ENCODE assay signal across 9 cellular contexts in genomic region chr4:5979981-5980380, GRCh38. TPM values are rescaled to one million over a fixed set of nuclear protein-coding genes. Genes with fewer than 3 reads are reported as not detected.
DNase-seq lines count a peak whose midpoint lies in the region; ATAC-seq and TF ChIP-seq lines count a peak whose summit lies in the region.
"Had no signal": no experiment of that assay in that cellular context is flagged by ENCODE, and none has a peak within 500 bp of the region (broad histone marks: within the 10 kb centered on the region; RNA-seq: fewer than 3 reads in every experiment).

No MANE protein-coding gene starts in this region.

- H3K27ac ChIP-seq in thyroid gland: no peak overlapping the region
- H3K27ac ChIP-seq: epithelial cell of prostate had no signal

- ATAC-seq in HG03342 (IDR thresholded peaks at IDR 0.05; ENCODE audit: unreplicated experiment) (no peak), HG03280 (IDR thresholded peaks at IDR 0.05; ENCODE audit: unreplicated experiment) (no peak), GM21367 (IDR thresholded peaks at IDR 0.05; ENCODE audit: unreplicated experiment) (no peak)

- H3K36me3 ChIP-seq in thyroid gland: no peaks in the 10 kb centered on the region

- peak; percentile 29 for TF ChIP-seq CTCF in choroid plexus epithelial cell (conservative IDR thresholded peaks at IDR 0.05; ENCODE audit: low read depth, low read length)
- peak in 3 of 6 experiments; percentile 20 to 41 (median 38) for TF ChIP-seq CTCF in thyroid gland (IDR thresholded peaks at IDR 0.05)

- H3K27me3 ChIP-seq in thyroid gland: peaks cover 4% of the 10 kb centered on the region

- no peaks in the 10 kb centered on the region for H3K9me3 ChIP-seq in thyroid gland

- intact Hi-C loops in thyroid gland (cut with DNase I): no loop called here

- 21 to 28% methylated on average over 11 of the region's 11 CpGs for WGBS in thyroid gland, 2 donors

- TF ChIP-seq POLR2A in thyroid gland (IDR thresholded peaks at IDR 0.05): no peak

- peak; percentile 49 for DNase-seq in activated CD8-positive, alpha-beta memory T cell treated with anti-CD3 and anti-CD28 coated beads, Interleukin-2, amount 50 U/mL, for 48 hours
- DNase-seq in activated CD8-positive, alpha-beta memory T cell treated with anti-CD3 and anti-CD28 coated beads for 24 hours: no peak
- peak; percentile 74 for DNase-seq in NCI-H146 (lab: John Stamatoyannopoulos, UW)
- no peak for DNase-seq in choroid plexus epithelial cell (ENCODE audit: low read depth)
- peak; percentile 10 to 29 for DNase-seq in thyroid gland

- H3K4me1 ChIP-seq in thyroid gland: no peaks in the 10 kb centered on the region

- H3K4me3 ChIP-seq in choroid plexus epithelial cell (ENCODE audit: low read depth, low read length) (no peak overlapping the region), thyroid gland (replicated peaks in 1 of 3) (no peak overlapping the region)

RNA-seq across cellular contexts. Expression of gene C4orf50, which starts 38.2 kb away (rescaled TPM):
- under 1 TPM in 3 of 4 donors, not detected in 1; 0.11 to 0.15 (median 0.13) TPM for total RNA-seq in thyroid gland

Comparison
In these comparisons a context has a peak if more than half of its experiments do, and no peak if none do; other contexts are left out.
1. DNase-seq: peak in activated CD8-positive, alpha-beta memory T cell treated with anti-CD3 and anti-CD28 coated beads, Interleukin-2, amount 50 U/mL, for 48 hours (single experiment), NCI-H146 (single experiment) and thyroid gland (2 of 2); none in activated CD8-positive, alpha-beta memory T cell treated with anti-CD3 and anti-CD28 coated beads for 24 hours (single experiment) and choroid plexus epithelial cell (single experiment).